8 cellular contexts compared by ENCODE assay signal in genomic region chr4:154490589-154491340, GRCh38. TPM values are rescaled to one million over a fixed set of nuclear protein-coding genes. Genes with fewer than 3 reads are reported as not detected.
A peak's percentile ranks its signal among the peaks of the same experiment; 100 is the strongest.
DNase-seq lines count a peak whose midpoint lies in the region; ATAC-seq, FAIRE-seq and TF ChIP-seq lines count a peak whose summit lies in the region.

No MANE protein-coding gene starts in this region.

- no peak overlapping the region for H2BK5ac ChIP-seq in H9 (ENCODE audit: insufficient read length, low read length)

- no peak overlapping the region for H2BK120ac ChIP-seq in H9 (ENCODE audit: low read depth, low read length, poor library complexity, severe bottlenecking)

- peaks cover 9 to 15% of the 10 kb centered on the region in 2 experiments for H3K4me1 Mint-ChIP-seq in H9

- no peak overlapping the region for H4K5ac ChIP-seq in H9 (ENCODE audit: insufficient read length, low read depth, low read length)

- peak overlapping the region; percentile 25 to 28 for H3K4me3 ChIP-seq in prostate gland

- H3K18ac ChIP-seq in H9 (ENCODE audit: insufficient read length, low read depth, low read length), result peak overlapping the region; percentile 15

- peak overlapping the region in 1 of 3 experiments; percentile 91; a peak in 1 of 7 replicates for H3K27ac Mint-ChIP-seq in H9

- H3T11ph ChIP-seq in H9 (ENCODE audit: low read length), result no peak overlapping the region

- intact Hi-C loops in prostate gland (cut with DNase I), result no loop called here

- peaks cover 27% of the 10 kb centered on the region; the same call in 1 of the 2 replicates for H3K27me3 ChIP-seq in H9 (ENCODE audit: insufficient read depth, low read length)
- H3K27me3 ChIP-seq in prostate gland (replicated peaks; ENCODE audit: insufficient read depth), result peaks cover 3% of the 10 kb centered on the region

- H2AK5ac ChIP-seq in H9 (ENCODE audit: insufficient read length, low read length), result no peak overlapping the region

- H4K8ac ChIP-seq in H9 (replicated peaks; ENCODE audit: insufficient read length, low read depth, low read length), result no peak overlapping the region

- peaks cover 20% of the 10 kb centered on the region for H3K23me2 ChIP-seq in H9 (ENCODE audit: insufficient read length, low read depth, low read length, poor library complexity, severe bottlenecking)

- no peak overlapping the region for H2BK12ac ChIP-seq in H9 (ENCODE audit: insufficient read length, low read depth, low read length)

- FAIRE-seq in frontal cortex (lab: Jason Lieb, UNC), result no peak

- H3K27me3 Mint-ChIP-seq in H9 (ENCODE audit: low read depth), result peaks cover 84% of the 10 kb centered on the region

- no peaks in the 10 kb centered on the region for H3K36me3 ChIP-seq in prostate gland

- no peak overlapping the region for H3K23ac ChIP-seq in H9 (ENCODE audit: insufficient read length, low read depth, low read length)

- H2AFZ ChIP-seq in H9 (ENCODE audit: low read length), result no peak overlapping the region

- H3K4me1 ChIP-seq in H9 (ENCODE audit: insufficient read depth, low read length) (no peaks in the 10 kb centered on the region), prostate gland (replicated peaks) (no peaks in the 10 kb centered on the region)

- TF ChIP-seq POLR2A in prostate gland (IDR thresholded peaks at IDR 0.05), result no peak

- H3K36me3 Mint-ChIP-seq in H9 (ENCODE audit: insufficient read depth in 1 of 3, low read depth in 3 of 3), result peaks cover 0 to 2% (median 0%) of the 10 kb centered on the region in 3 experiments; a peak in 2 of 7 replicates

- no peak overlapping the region for H3K9ac ChIP-seq in H9 (ENCODE audit: extremely low read depth, insufficient read length, low read length)

- no peaks in the 10 kb centered on the region for H4K20me1 ChIP-seq in H9 (ENCODE audit: control insufficient read depth, insufficient read depth, insufficient read length)

- H3K14ac ChIP-seq in H9 (ENCODE audit: insufficient read depth, low read length), result peak overlapping the region; percentile 30; the same call in 1 of the 2 replicates

- H2BK15ac ChIP-seq in H9 (ENCODE audit: low read depth, low read length), result no peak overlapping the region

- no peak overlapping the region for H4K91ac ChIP-seq in H9 (ENCODE audit: insufficient read length, low read depth, low read length)

- no peak overlapping the region for H2BK20ac ChIP-seq in H9 (ENCODE audit: low read depth, low read length, poor library complexity, severe bottlenecking)

- no peaks in the 10 kb centered on the region for H3K79me2 ChIP-seq in H9 (ENCODE audit: insufficient read depth, low read length)

- peak; percentile 65 for DNase-seq in H9
- DNase-seq in frontal cortex (ENCODE audit: low spot score in 2 of 2), result peak; percentile 45 to 51
- no peak for DNase-seq in prostate gland (ENCODE audit: low spot score)
- no peak for DNase-seq in NCI-H1436 treated with DMSO at 0.1 percent for 48 hours (lab: John Stamatoyannopoulos, UW)
- DNase-seq in NAMALWA (ENCODE audit: low spot score), result no peak

- no peaks in the 10 kb centered on the region for H3K79me1 ChIP-seq in H9 (ENCODE audit: insufficient read depth, low read depth, low read length, poor library complexity, severe bottlenecking)

- peak overlapping the region; percentile 72 to 80 for H3K4me3 Mint-ChIP-seq in H9

- no CpG with 5 or more reads among the region's 76 CpGs for WGBS in H9 (ENCODE audit: extremely low coverage, insufficient read length, low lambda C conversion rate)
- 2% methylated on average over 48 of the region's 76 CpGs for WGBS in prostate gland

- peak overlapping the region; percentile 48 for H3K4me2 ChIP-seq in H9 (ENCODE audit: insufficient read depth, insufficient read length, low read length)

- ATAC-seq in GM18519 (IDR thresholded peaks at IDR 0.05; ENCODE audit: low FRiP score, unreplicated experiment), result peak; percentile 39
- peak; percentile 44 for ATAC-seq in SK-N-SH treated with all-trans-retinoic acid at 6 μM for 48 hours
- no peak for ATAC-seq in GM19455 (IDR thresholded peaks at IDR 0.05; ENCODE audit: unreplicated experiment)

- TF ChIP-seq CTCF in H9 (conservative IDR thresholded peaks at IDR 0.05) (no peak), prostate gland (IDR thresholded peaks at IDR 0.05) (no peak)

- H3K9me3 ChIP-seq in H9 (ENCODE audit: control insufficient read depth, low read depth, low read length) (no peaks in the 10 kb centered on the region), prostate gland (no peaks in the 10 kb centered on the region)

- H3K56ac ChIP-seq in H9 (ENCODE audit: insufficient read length, low read depth, low read length), result no peak overlapping the region

- H3K27ac ChIP-seq in H9 (ENCODE audit: insufficient read length, low read depth, low read length) (no peak overlapping the region), prostate gland (peak overlapping the region in 1 of 2 donors; percentile 26)

- H3K4ac ChIP-seq in H9 (ENCODE audit: low read depth, low read length), result no peak overlapping the region

- peaks cover 3% of the 10 kb centered on the region in 2 experiments; a peak in 3 of 5 replicates for H3K9me3 Mint-ChIP-seq in H9

TF ChIP-seq in SK-N-SH treated with all-trans-retinoic acid at 6 μM for 48 hours, 23 proteins besides CTCF, POLR2A, EP300 and RAD21 (continues in another document):
- TF ChIP-seq, protein P1, sequence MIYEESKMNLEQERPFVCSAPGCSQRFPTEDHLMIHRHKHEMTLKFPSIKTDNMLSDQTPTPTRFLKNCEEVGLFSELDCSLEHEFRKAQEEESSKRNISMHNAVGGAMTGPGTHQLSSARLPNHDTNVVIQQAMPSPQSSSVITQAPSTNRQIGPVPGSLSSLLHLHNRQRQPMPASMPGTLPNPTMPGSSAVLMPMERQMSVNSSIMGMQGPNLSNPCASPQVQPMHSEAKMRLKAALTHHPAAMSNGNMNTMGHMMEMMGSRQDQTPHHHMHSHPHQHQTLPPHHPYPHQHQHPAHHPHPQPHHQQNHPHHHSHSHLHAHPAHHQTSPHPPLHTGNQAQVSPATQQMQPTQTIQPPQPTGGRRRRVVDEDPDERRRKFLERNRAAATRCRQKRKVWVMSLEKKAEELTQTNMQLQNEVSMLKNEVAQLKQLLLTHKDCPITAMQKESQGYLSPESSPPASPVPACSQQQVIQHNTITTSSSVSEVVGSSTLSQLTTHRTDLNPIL (CRISPR knock-in tag; IDR thresholded peaks at IDR 0.05; ENCODE audit: low read depth), result no peak
- no peak for TF ChIP-seq GLIS3 (CRISPR knock-in tag; IDR thresholded peaks at IDR 0.05)
- no peak for TF ChIP-seq ZNF8 (CRISPR knock-in tag; IDR thresholded peaks at IDR 0.05)
- no peak for TF ChIP-seq ZFP30 (CRISPR knock-in tag; IDR thresholded peaks at IDR 0.05)
- no peak for TF ChIP-seq ZC3H10 (CRISPR knock-in tag; IDR thresholded peaks at IDR 0.05)
- TF ChIP-seq ZNF70 (CRISPR knock-in tag; IDR thresholded peaks at IDR 0.05), result no peak
- TF ChIP-seq, protein P2, sequence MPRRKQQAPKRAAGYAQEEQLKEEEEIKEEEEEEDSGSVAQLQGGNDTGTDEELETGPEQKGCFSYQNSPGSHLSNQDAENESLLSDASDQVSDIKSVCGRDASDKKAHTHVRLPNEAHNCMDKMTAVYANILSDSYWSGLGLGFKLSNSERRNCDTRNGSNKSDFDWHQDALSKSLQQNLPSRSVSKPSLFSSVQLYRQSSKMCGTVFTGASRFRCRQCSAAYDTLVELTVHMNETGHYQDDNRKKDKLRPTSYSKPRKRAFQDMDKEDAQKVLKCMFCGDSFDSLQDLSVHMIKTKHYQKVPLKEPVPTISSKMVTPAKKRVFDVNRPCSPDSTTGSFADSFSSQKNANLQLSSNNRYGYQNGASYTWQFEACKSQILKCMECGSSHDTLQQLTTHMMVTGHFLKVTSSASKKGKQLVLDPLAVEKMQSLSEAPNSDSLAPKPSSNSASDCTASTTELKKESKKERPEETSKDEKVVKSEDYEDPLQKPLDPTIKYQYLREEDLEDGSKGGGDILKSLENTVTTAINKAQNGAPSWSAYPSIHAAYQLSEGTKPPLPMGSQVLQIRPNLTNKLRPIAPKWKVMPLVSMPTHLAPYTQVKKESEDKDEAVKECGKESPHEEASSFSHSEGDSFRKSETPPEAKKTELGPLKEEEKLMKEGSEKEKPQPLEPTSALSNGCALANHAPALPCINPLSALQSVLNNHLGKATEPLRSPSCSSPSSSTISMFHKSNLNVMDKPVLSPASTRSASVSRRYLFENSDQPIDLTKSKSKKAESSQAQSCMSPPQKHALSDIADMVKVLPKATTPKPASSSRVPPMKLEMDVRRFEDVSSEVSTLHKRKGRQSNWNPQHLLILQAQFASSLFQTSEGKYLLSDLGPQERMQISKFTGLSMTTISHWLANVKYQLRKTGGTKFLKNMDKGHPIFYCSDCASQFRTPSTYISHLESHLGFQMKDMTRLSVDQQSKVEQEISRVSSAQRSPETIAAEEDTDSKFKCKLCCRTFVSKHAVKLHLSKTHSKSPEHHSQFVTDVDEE (CRISPR knock-in tag; IDR thresholded peaks at IDR 0.05), result no peak
- TF ChIP-seq SNAI2 (CRISPR knock-in tag; IDR thresholded peaks at IDR 0.05), result no peak
- no peak for TF ChIP-seq TOX (CRISPR knock-in tag; IDR thresholded peaks at IDR 0.05; ENCODE audit: borderline replicate concordance)
- no peak for TF ChIP-seq CSRNP3 (CRISPR knock-in tag; IDR thresholded peaks at IDR 0.05)
- TF ChIP-seq ZFP3 (CRISPR knock-in tag; IDR thresholded peaks at IDR 0.05), result no peak
- TF ChIP-seq ESRRG (CRISPR knock-in tag; IDR thresholded peaks at IDR 0.05), result no peak
- no peak for TF ChIP-seq BACH2 (CRISPR knock-in tag; IDR thresholded peaks at IDR 0.05; ENCODE audit: borderline replicate concordance)
- TF ChIP-seq PPARA (CRISPR knock-in tag; IDR thresholded peaks at IDR 0.05; ENCODE audit: borderline replicate concordance), result no peak
- TF ChIP-seq CSDC2 (CRISPR knock-in tag; IDR thresholded peaks at IDR 0.05), result no peak
- no peak for TF ChIP-seq ARNTL (CRISPR knock-in tag; IDR thresholded peaks at IDR 0.05; ENCODE audit: borderline replicate concordance, low read depth)
- no peak for TF ChIP-seq ISL1 (CRISPR knock-in tag; IDR thresholded peaks at IDR 0.05)
- no peak for TF ChIP-seq OSR1 (CRISPR knock-in tag; IDR thresholded peaks at IDR 0.05)

RNA-seq across cellular contexts. Expression of gene DCHS2, which starts 0.8 kb away (rescaled TPM):
- total RNA-seq in H9 (2021), result 0.57 and 0.70 TPM in 2 replicates
- total RNA-seq in frontal cortex, result 11.0 TPM
- 1 to 10 TPM; 1.8 to 2.2 TPM for total RNA-seq in prostate gland

RNA-seq across cellular contexts. Expression of gene PLRG1, which starts 59.4 kb away (rescaled TPM):
- total RNA-seq in H9 (2021) (107 and 113 TPM in 2 replicates), frontal cortex (77.0 TPM), prostate gland (10 to 100 TPM; 28.2 to 48.3 TPM)

Comparison
In these comparisons a context has a peak if more than half of its experiments do, and no peak if none do; other contexts are left out.
1. DNase-seq: peak in H9 (single experiment) and frontal cortex (2 of 2); none in prostate gland (single experiment), NCI-H1436 treated with DMSO at 0.1 percent for 48 hours (single experiment) and NAMALWA (single experiment).